11 cellular contexts compared by ENCODE assay signal in genomic region chr6:84432616-84433015, GRCh38.
"Had no signal": no experiment of that assay in that cellular context is flagged by ENCODE, and none has a peak within 500 bp of the region (broad histone marks: within the 10 kb centered on the region; RNA-seq: fewer than 3 reads in every experiment).

No MANE protein-coding gene starts in this region.

- H3K27ac ChIP-seq: esophagus muscularis mucosa, left ventricle myocardium inferior, thyroid gland had no signal

- H3K4me1 ChIP-seq: esophagus muscularis mucosa, left ventricle myocardium inferior, thyroid gland had no signal

- H3K9me3 ChIP-seq: esophagus muscularis mucosa, thyroid gland had no signal

- H3K27me3 ChIP-seq: thyroid gland had no signal

- DNase-seq: activated naive CD8-positive, alpha-beta T cell treated with anti-CD3 and anti-CD28 coated beads for 36 hours; aorta; kidney; left ventricle myocardium inferior; natural killer cell; stimulated activated CD4-positive, alpha-beta T cell treated with anti-CD3 and anti-CD28 coated beads, Interleukin-2, amount 100 ng/mL, for 48 hours; thyroid gland had no signal

- FAIRE-seq: endometrium, kidney had no signal

- ATAC-seq: activated CD4-positive, CD25-positive, alpha-beta regulatory T cell treated with anti-CD3 and anti-CD28 coated beads, Interleukin-2, amount 50 U/mL, for 24 hours; natural killer cell; stimulated activated memory B cell treated with anti-CD40 and anti-IgM and Interleukin-4, amounts not matched to agents 10 μg/mL and 1 μg/mL and 100 μg/mL, for 72 hours had no signal

- H3K4me3 ChIP-seq: esophagus muscularis mucosa, left ventricle myocardium inferior, thyroid gland had no signal

- H3K36me3 ChIP-seq: esophagus muscularis mucosa, left ventricle myocardium inferior, thyroid gland had no signal
